In the genomic region with DNA sequence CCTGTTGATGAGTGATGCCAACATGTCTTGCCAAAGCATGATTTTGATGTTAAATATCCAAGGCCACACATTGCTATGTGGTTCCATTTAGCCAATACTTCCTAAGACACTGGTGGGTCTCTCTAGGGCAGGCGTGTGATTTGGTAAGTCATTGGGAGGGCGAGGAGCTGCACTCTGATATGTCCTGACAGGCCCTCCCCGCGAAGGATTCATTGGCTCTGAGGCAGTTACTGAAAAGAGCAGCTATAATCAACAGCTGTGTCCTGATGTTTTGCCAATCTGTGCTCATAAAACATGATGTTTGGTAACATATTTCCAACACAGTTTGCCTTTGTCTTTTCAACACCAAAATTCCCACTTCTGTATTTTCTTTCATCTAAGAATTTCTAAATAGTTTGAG, we compare ENCODE assay signal across 23 cellular contexts.
"Had no signal": no experiment of that assay in that cellular context is flagged by ENCODE, and none has a peak within 500 bp of the region (broad histone marks: within the 10 kb centered on the region; RNA-seq: fewer than 3 reads in every experiment).

No MANE protein-coding gene starts in this region.

- H3K36me3 ChIP-seq: cardiac muscle cell, gastrocnemius medialis, lower lobe of right lung, neural progenitor cell, spleen, upper lobe of left lung had no signal

- ATAC-seq: activated CD4-positive, CD25-positive, alpha-beta regulatory T cell treated with anti-CD3 and anti-CD28 coated beads, Interleukin-2, amount 50 U/mL, for 24 hours; activated T-cell treated with anti-CD3 and anti-CD28 coated beads, Interleukin-2, amount 50 U/mL, for 72 hours; gastrocnemius medialis; lower lobe of right lung; naive thymus-derived CD8-positive, alpha-beta T cell; stimulated activated naive CD8-positive, alpha-beta T cell treated with anti-CD3 and anti-CD28 coated beads, Interleukin-15, Interleukin-2, amounts not matched to agents 100 U/mL and 50 U/mL, for 24 hours had no signal

- H3K27me3 ChIP-seq: cardiac muscle cell, gastrocnemius medialis, neural progenitor cell, spleen, upper lobe of left lung had no signal

- H3K27ac ChIP-seq: cardiac muscle cell, gastrocnemius medialis, lower lobe of right lung, neural progenitor cell, spleen, upper lobe of left lung, VCaP had no signal

- H3K4me3 ChIP-seq: cardiac muscle cell, gastrocnemius medialis, lower lobe of right lung, neural progenitor cell, spleen, upper lobe of left lung had no signal

- H3K9me3 ChIP-seq: gastrocnemius medialis, lower lobe of right lung, spleen, upper lobe of left lung had no signal

- FAIRE-seq: endometrium had no signal

- DNase-seq: activated CD4-positive, alpha-beta memory T cell treated with anti-CD3 and anti-CD28 coated beads, Interleukin-2, amount 10 ng/mL, durations not matched to agents 7 days and 5 days; activated CD4-positive, alpha-beta T cell treated with anti-CD3 and anti-CD28 coated beads, Interleukin-2, amount 10 ng/mL, durations not matched to agents 24 days and 14 days; activated effector memory CD4-positive, alpha-beta T cell treated with Interleukin-2 at 50 U/mL for 16 hours; activated naive CD4-positive, alpha-beta T cell treated with anti-CD3 and anti-CD28 coated beads for 36 hours; activated naive CD8-positive, alpha-beta T cell treated with anti-CD3 and anti-CD28 coated beads, Interleukin-2, amount 10 ng/mL, durations not matched to agents 7 days and 5 days; activated T-cell treated with anti-CD3 and anti-CD28 coated beads, Interleukin-2, amount 50 U/mL, for 72 hours; amygdala; effector CD4-positive, alpha-beta T cell; erythroblast; gastrocnemius medialis; hippocampal formation; lower lobe of right lung; naive thymus-derived CD8-positive, alpha-beta T cell; posterior cingulate gyrus; spleen; stimulated activated CD4-positive, alpha-beta T cell treated with anti-CD3 and anti-CD28 coated beads, Interleukin-4, amount 100 ng/mL, for 4 hours; stimulated activated naive CD8-positive, alpha-beta T cell treated with anti-CD3 and anti-CD28 coated beads, Interleukin-15, Interleukin-2, amounts not matched to agents 100 U/mL and 50 U/mL, for 24 hours; upper lobe of left lung had no signal

- H3K9ac ChIP-seq: neural progenitor cell had no signal

- H3K4me1 ChIP-seq: gastrocnemius medialis, lower lobe of right lung had no signal
